In genomic region chr19:47512183-47512947, GRCh38 we compare ENCODE assay signal across 1 cellular context.
A peak's percentile ranks its signal among the peaks of the same experiment; 100 is the strongest.
TF ChIP-seq lines count a peak whose summit lies in the region.

No MANE protein-coding gene starts in this region.

TF ChIP-seq in HEK293, 187 proteins besides CTCF, POLR2A, EP300 and RAD21 (continued from another document):
- TF ChIP-seq ZNF398 (tag by site-specific recombination; IDR thresholded peaks at IDR 0.05) (peak; percentile 96), ZNF792 (tag by site-specific recombination; IDR thresholded peaks at IDR 0.05) (no peak), ZNF629 (tag by site-specific recombination; IDR thresholded peaks at IDR 0.05) (peak; percentile 83)
- TF ChIP-seq, protein P1, sequence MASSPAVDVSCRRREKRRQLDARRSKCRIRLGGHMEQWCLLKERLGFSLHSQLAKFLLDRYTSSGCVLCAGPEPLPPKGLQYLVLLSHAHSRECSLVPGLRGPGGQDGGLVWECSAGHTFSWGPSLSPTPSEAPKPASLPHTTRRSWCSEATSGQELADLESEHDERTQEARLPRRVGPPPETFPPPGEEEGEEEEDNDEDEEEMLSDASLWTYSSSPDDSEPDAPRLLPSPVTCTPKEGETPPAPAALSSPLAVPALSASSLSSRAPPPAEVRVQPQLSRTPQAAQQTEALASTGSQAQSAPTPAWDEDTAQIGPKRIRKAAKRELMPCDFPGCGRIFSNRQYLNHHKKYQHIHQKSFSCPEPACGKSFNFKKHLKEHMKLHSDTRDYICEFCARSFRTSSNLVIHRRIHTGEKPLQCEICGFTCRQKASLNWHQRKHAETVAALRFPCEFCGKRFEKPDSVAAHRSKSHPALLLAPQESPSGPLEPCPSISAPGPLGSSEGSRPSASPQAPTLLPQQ (tag by site-specific recombination; IDR thresholded peaks at IDR 0.05), result peak; percentile 81; the same call in 1 of the 2 replicates
- TF ChIP-seq, protein P2, sequence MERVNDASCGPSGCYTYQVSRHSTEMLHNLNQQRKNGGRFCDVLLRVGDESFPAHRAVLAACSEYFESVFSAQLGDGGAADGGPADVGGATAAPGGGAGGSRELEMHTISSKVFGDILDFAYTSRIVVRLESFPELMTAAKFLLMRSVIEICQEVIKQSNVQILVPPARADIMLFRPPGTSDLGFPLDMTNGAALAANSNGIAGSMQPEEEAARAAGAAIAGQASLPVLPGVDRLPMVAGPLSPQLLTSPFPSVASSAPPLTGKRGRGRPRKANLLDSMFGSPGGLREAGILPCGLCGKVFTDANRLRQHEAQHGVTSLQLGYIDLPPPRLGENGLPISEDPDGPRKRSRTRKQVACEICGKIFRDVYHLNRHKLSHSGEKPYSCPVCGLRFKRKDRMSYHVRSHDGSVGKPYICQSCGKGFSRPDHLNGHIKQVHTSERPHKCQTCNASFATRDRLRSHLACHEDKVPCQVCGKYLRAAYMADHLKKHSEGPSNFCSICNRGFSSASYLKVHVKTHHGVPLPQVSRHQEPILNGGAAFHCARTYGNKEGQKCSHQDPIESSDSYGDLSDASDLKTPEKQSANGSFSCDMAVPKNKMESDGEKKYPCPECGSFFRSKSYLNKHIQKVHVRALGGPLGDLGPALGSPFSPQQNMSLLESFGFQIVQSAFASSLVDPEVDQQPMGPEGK (tag by site-specific recombination; IDR thresholded peaks at IDR 0.05), result peak; percentile 72
TF ChIP-seq in HEK293: peak in this region for 23.
